In the genomic region with DNA sequence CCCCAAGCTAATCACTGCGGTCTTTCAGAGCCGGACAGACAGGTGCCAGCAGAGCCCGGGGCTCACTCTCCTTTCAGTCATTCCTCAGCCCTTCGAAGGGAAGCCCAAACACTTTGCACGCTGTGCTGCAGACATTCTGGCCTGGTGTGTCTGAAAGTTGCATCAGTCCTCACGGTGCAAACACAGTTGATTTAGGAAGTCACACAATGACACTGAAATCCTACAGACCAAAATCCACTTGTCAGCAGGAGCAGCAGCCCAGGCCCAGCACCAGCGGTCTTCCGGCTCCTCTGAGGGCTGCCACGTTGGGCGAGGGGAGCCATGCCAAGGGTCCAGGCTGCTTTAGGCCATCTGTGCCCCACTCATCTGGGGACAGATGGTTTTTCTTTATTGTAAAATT, we compare ENCODE assay signal across 11 cellular contexts.
DNase-seq lines count a peak whose midpoint lies in the region; TF ChIP-seq lines count a peak whose summit lies in the region.
"Had no signal": no experiment of that assay in that cellular context is flagged by ENCODE, and none has a peak within 500 bp of the region (broad histone marks: within the 10 kb centered on the region; RNA-seq: fewer than 3 reads in every experiment).

No MANE protein-coding gene starts in this region.

- H3K27ac ChIP-seq in esophagus muscularis mucosa (replicated peaks in 1 of 4) (peak overlapping the region; percentile 84 to 91 (median 89)), smooth muscle cell (ENCODE audit: low read depth) (peak overlapping the region; percentile 59), WERI-Rb-1 (no peak overlapping the region)
- H3K27ac ChIP-seq: 22Rv1 had no signal

- no peaks in the 10 kb centered on the region for H3K9me3 ChIP-seq in esophagus muscularis mucosa
- no peaks in the 10 kb centered on the region for H3K9me3 ChIP-seq in smooth muscle cell (replicated peaks; ENCODE audit: low read depth)
- no peaks in the 10 kb centered on the region for H3K9me3 ChIP-seq in WERI-Rb-1 (ENCODE audit: severe bottlenecking)

- DNase-seq in DMS 273 (lab: John Stamatoyannopoulos, UW; ENCODE audit: unreplicated experiment) = peak; percentile 51
- no peak for DNase-seq in DMS 273 treated with DMSO at 0.1 percent for 48 hours (lab: John Stamatoyannopoulos, UW)
- peak; percentile 35 for DNase-seq in OCI-M1 (lab: John Stamatoyannopoulos, UW)
- DNase-seq in esophagus muscularis mucosa (ENCODE audit: extremely low spot score) = no peak
- no peak for DNase-seq in smooth muscle cell (lab: John Stamatoyannopoulos, UW; ENCODE audit: unreplicated experiment)
- no peak for DNase-seq in HUDEP-2 (lab: John Stamatoyannopoulos, UW; ENCODE audit: unreplicated experiment in 76 of 76)
- DNase-seq in WERI-Rb-1 = no peak
- no peak for DNase-seq in iPS-NIHi7 (ENCODE audit: extremely low spot score)
- DNase-seq: kidney glomerular epithelial cell, NCI-H2081 treated with DMSO at 0.1 percent for 48 hours had no signal

- no peak for TF ChIP-seq CTCF in esophagus muscularis mucosa (IDR thresholded peaks at IDR 0.05)
- TF ChIP-seq CTCF in smooth muscle cell (IDR thresholded peaks at IDR 0.05; ENCODE audit: borderline replicate concordance, insufficient read depth, poor library complexity, severe bottlenecking) = no peak
- TF ChIP-seq CTCF in WERI-Rb-1 (IDR thresholded peaks at IDR 0.05; ENCODE audit: low read depth, low read length) = no peak

- peaks cover 32% of the 10 kb centered on the region for H3F3A ChIP-seq in smooth muscle cell (ENCODE audit: low read depth)

- H4K20me1 ChIP-seq in smooth muscle cell (ENCODE audit: low read depth) = peaks cover 73% of the 10 kb centered on the region

- TF ChIP-seq EP300 in esophagus muscularis mucosa (IDR thresholded peaks at IDR 0.05) = no peak

- WGBS in esophagus muscularis mucosa = 66% methylated on average over 10 of the region's 10 CpGs
- 76% methylated on average over 10 of the region's 10 CpGs for WGBS in smooth muscle cell (ENCODE audit: low lambda C conversion rate)

- no peak overlapping the region for H3K9ac ChIP-seq in smooth muscle cell (ENCODE audit: low read depth)

- H2AFZ ChIP-seq in smooth muscle cell (ENCODE audit: low read depth) = no peak overlapping the region

- no peak for TF ChIP-seq POLR2A in esophagus muscularis mucosa (IDR thresholded peaks at IDR 0.05; ENCODE audit: low read depth)

- H3K27me3 ChIP-seq in esophagus muscularis mucosa = peaks cover 0 to 5% (median 0%) of the 10 kb centered on the region in 4 donors
- H3K27me3 ChIP-seq in smooth muscle cell (ENCODE audit: low read depth) = no peaks in the 10 kb centered on the region
- no peaks in the 10 kb centered on the region for H3K27me3 ChIP-seq in WERI-Rb-1 (ENCODE audit: insufficient read depth, low read depth, severe bottlenecking)

- H3K4me2 ChIP-seq in smooth muscle cell = no peak overlapping the region

- H3K4me1 ChIP-seq in esophagus muscularis mucosa (peaks cover 53 to 71% (median 59%) of the 10 kb centered on the region in 4 donors), smooth muscle cell (ENCODE audit: low read depth) (no peaks in the 10 kb centered on the region)

- intact Hi-C loops in esophagus muscularis mucosa (cut with DNase I) = loop anchor here (5.0 kb wide), 1 partner anchor 230 kb away; no protein-coding TSS in a partner anchor

- H3K36me3 ChIP-seq in esophagus muscularis mucosa = peaks cover 18 to 44% (median 38%) of the 10 kb centered on the region in 4 donors
- peaks cover 14% of the 10 kb centered on the region for H3K36me3 ChIP-seq in smooth muscle cell (ENCODE audit: low read depth)
- peaks cover 48% of the 10 kb centered on the region for H3K36me3 ChIP-seq in WERI-Rb-1

- H3K79me2 ChIP-seq in smooth muscle cell (ENCODE audit: low read depth) = peaks cover 3% of the 10 kb centered on the region

- no peak overlapping the region for H3K4me3 ChIP-seq in esophagus muscularis mucosa
- no peak overlapping the region for H3K4me3 ChIP-seq in smooth muscle cell
- H3K4me3 ChIP-seq in WERI-Rb-1 (ENCODE audit: low read depth, low read length) = no peak overlapping the region

Comparison
In these comparisons a context has a peak if more than half of its experiments do, and no peak if none do; other contexts are left out.
1. DNase-seq: peak in DMS 273 (single experiment) and OCI-M1 (single experiment); none in DMS 273 treated with DMSO at 0.1 percent for 48 hours (single experiment), esophagus muscularis mucosa (single experiment), smooth muscle cell (single experiment), HUDEP-2 (0 of 76), WERI-Rb-1 (single experiment) and iPS-NIHi7 (single experiment).